Comparison of ENCODE assay signal across 8 cellular contexts in genomic region chr12:24719293-24719721, GRCh38.
A peak's percentile ranks its signal among the peaks of the same experiment; 100 is the strongest.
DNase-seq lines count a peak whose midpoint lies in the region; ATAC-seq and TF ChIP-seq lines count a peak whose summit lies in the region.

No MANE protein-coding gene starts in this region.

- no peaks in the 10 kb centered on the region for H4K20me1 ChIP-seq in PC-3 (ENCODE audit: low read length)

- BruUV-seq in PC-3 (replicated peaks; lab: Mats Ljungman, UMichigan) = no TSS peak

- H3K9me3 ChIP-seq in SJSA1 (replicated peaks) = no peaks in the 10 kb centered on the region
- no peaks in the 10 kb centered on the region for H3K9me3 ChIP-seq in PC-3 (ENCODE audit: low read length)

- H3K36me3 ChIP-seq in SJSA1 (no peaks in the 10 kb centered on the region), PC-3 (ENCODE audit: low read depth, low read length) (no peaks in the 10 kb centered on the region)

- in situ Hi-C loops in GM13977 (cut with MboI; ENCODE audit: low pct_unique_long_range_greater_than_20kb, low sequenced_read_pairs, unreplicated experiment) = no loop called here

- H3K79me2 ChIP-seq in PC-3 (ENCODE audit: low read length) = no peaks in the 10 kb centered on the region

- H3K4me3 ChIP-seq in SJSA1 (no peak overlapping the region), PC-3 (ENCODE audit: low read length) (no peak overlapping the region)

- DNase-seq in GM13977 (ENCODE audit: low spot score) (peak; percentile 24), HCEC 1CT (peak; percentile 64), SJSA1 (ENCODE audit: low read depth in 1 of 2, low spot score in 2 of 2) (peak; percentile 53 to 74), immature natural killer cell (peak; percentile 42 to 54 (median 45)), amniotic stem cell (lab: John Stamatoyannopoulos, UW) (no peak), PC-3 (no peak), superior temporal gyrus (ENCODE audit: extremely low spot score) (no peak), NCI-H2029 treated with DMSO at 0.1 percent for 48 hours (lab: John Stamatoyannopoulos, UW) (no peak)

- intact Hi-C loops in PC-3 (cut with micrococcal nuclease) = no loop called here

- no peaks in the 10 kb centered on the region for H3K27me3 ChIP-seq in SJSA1 (replicated peaks)
- no peaks in the 10 kb centered on the region; the same call in 1 of the 2 replicates for H3K27me3 ChIP-seq in PC-3 (ENCODE audit: low read length)

- no peak overlapping the region for H3K4me2 ChIP-seq in PC-3 (ENCODE audit: low read length)

- H3K4me3 Mint-ChIP-seq in immature natural killer cell = peak overlapping the region; percentile 72 to 80 (median 75)

- no peak overlapping the region for H3K9ac ChIP-seq in PC-3 (ENCODE audit: low read length)

- CTCF ChIA-PET in PC-3 (lab: Charles Lee) = no interaction called here

- TF ChIP-seq CTCF in GM13977 (IDR thresholded peaks at IDR 0.05; ENCODE audit: extremely low read depth, insufficient read depth, missing control alignments) (no peak), PC-3 (conservative IDR thresholded peaks at IDR 0.05; ENCODE audit: low read depth, low read length) (no peak)

- no peaks in the 10 kb centered on the region for H3F3A ChIP-seq in PC-3 (ENCODE audit: low read length, unreplicated experiment)

- POLR2A ChIA-PET in PC-3 (lab: Charles Lee; ENCODE audit: unreplicated experiment) = no interaction called here

- H3K27ac ChIP-seq in SJSA1 = peak overlapping the region; percentile 33
- no peak overlapping the region for H3K27ac ChIP-seq in PC-3 (ENCODE audit: low read length)

- peaks cover 0 to 3% (median 0%) of the 10 kb centered on the region in 3 donors for H3K36me3 Mint-ChIP-seq in immature natural killer cell

- H3K4me1 ChIP-seq in SJSA1 (replicated peaks) (peaks cover 14% of the 10 kb centered on the region), PC-3 (ENCODE audit: insufficient read depth, low read length) (no peaks in the 10 kb centered on the region)

- H3K9me2 ChIP-seq in PC-3 (replicated peaks; ENCODE audit: low read length) = no peaks in the 10 kb centered on the region

- H3K27ac Mint-ChIP-seq in immature natural killer cell = peak overlapping the region; percentile 61 to 91 (median 80)

- no peaks in the 10 kb centered on the region for H3K27me3 Mint-ChIP-seq in immature natural killer cell (ENCODE audit: low read depth in 3 of 3)

- ATAC-seq in PC-3 = no peak

- H3K9me3 Mint-ChIP-seq in immature natural killer cell = peaks cover 0 to 2% (median 0%) of the 10 kb centered on the region in 6 donors

- no peak overlapping the region for H2AFZ ChIP-seq in PC-3 (ENCODE audit: low read length)

- peaks cover 31 to 40% of the 10 kb centered on the region in 2 donors for H3K4me1 Mint-ChIP-seq in immature natural killer cell

Comparison
In these comparisons a context has a peak if more than half of its experiments do, and no peak if none do; other contexts are left out.
1. DNase-seq: peak in GM13977 (single experiment), HCEC 1CT (single experiment), SJSA1 (2 of 2) and immature natural killer cell (3 of 3); none in amniotic stem cell (single experiment), PC-3 (single experiment), superior temporal gyrus (single experiment) and NCI-H2029 treated with DMSO at 0.1 percent for 48 hours (single experiment).